In the genomic region with DNA sequence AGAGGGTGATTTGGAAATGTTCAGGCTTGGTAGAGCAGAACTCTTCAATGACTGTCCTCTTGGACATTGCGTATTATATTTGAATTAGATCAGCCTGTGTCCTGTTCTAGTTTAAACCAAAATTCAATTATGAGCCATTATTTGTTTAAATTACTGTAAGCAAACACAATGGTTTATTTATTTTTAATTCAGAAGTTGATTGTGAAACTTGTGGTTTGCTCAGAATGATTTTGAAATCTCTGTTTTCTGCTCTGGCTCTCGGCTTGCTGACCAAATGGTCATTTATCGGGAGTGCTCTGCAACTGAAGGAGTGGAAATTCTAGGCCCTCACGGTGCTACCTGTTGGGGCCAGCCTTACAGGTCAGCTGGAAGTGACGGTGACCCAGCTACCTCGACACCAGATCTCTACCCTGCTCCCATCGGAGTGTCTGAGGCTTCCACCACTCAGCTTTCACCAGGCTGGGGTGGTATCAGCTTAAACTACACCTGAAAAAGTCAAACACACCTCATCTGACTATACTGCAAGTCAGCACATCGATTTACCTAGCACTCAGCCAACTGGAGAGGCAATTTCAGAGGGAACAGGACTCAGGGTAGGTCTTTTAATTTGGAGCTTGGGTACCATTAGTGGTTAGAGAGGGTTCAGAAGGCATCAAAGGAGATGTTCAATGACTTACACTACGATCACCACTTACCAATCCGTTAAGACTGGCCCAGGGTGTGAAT, we compare ENCODE assay signal across 8 cellular contexts. TPM values are rescaled to one million over a fixed set of nuclear protein-coding genes. Genes with fewer than 3 reads are reported as not detected.
DNase-seq lines count a peak whose midpoint lies in the region; ATAC-seq and TF ChIP-seq lines count a peak whose summit lies in the region.

No MANE protein-coding gene starts in this region.

- H3K4me1 ChIP-seq in hepatocyte (ENCODE audit: insufficient read depth) = peaks cover 9% of the 10 kb centered on the region
- H3K4me1 ChIP-seq in skeletal muscle satellite cell (ENCODE audit: control insufficient read depth, insufficient read depth, low read length) = peaks cover 11% of the 10 kb centered on the region

- H4K20me1 ChIP-seq in hepatocyte (ENCODE audit: insufficient read depth, poor library complexity, severe bottlenecking) = no peaks in the 10 kb centered on the region

- H2AFZ ChIP-seq in hepatocyte = peak overlapping the region; percentile 72

- WGBS in hepatocyte (ENCODE audit: low lambda C conversion rate, missing lambda C conversion rate) = 38% methylated on average over 10 of the region's 10 CpGs

- H3K27ac ChIP-seq in hepatocyte = peak overlapping the region; percentile 95

- no peak for TF ChIP-seq CTCF in hepatocyte (IDR thresholded peaks at IDR 0.05; ENCODE audit: poor library complexity)

- H3K4me3 ChIP-seq in hepatocyte (peak overlapping the region; percentile 70), skeletal muscle satellite cell (ENCODE audit: low read length) (peak overlapping the region; percentile 83)

- no peaks in the 10 kb centered on the region for H3K36me3 ChIP-seq in hepatocyte (replicated peaks; ENCODE audit: insufficient read depth, low read depth)
- no peaks in the 10 kb centered on the region for H3K36me3 ChIP-seq in skeletal muscle satellite cell (ENCODE audit: insufficient read depth, low read length)

- H3K4me2 ChIP-seq in hepatocyte (peak overlapping the region; percentile 70), skeletal muscle satellite cell (ENCODE audit: low read length) (peak overlapping the region; percentile 79)

- H3K9ac ChIP-seq in skeletal muscle satellite cell (ENCODE audit: low read depth, low read length) = peak overlapping the region; percentile 80

- H3K27me3 ChIP-seq in hepatocyte (no peaks in the 10 kb centered on the region), skeletal muscle satellite cell (ENCODE audit: control insufficient read depth, insufficient read depth, low read length) (no peaks in the 10 kb centered on the region)

- no peaks in the 10 kb centered on the region for H3K9me3 ChIP-seq in hepatocyte (ENCODE audit: low read depth)
- H3K9me3 ChIP-seq in skeletal muscle satellite cell (replicated peaks; ENCODE audit: low read length) = no peaks in the 10 kb centered on the region

- DNase-seq in DMS153 treated with DMSO at 0.1 percent for 48 hours (lab: John Stamatoyannopoulos, UW; ENCODE audit: unreplicated experiment) (peak; percentile 72), HPDE6-E6E7 (ENCODE audit: extremely low spot score) (peak; percentile 27), hepatocyte (ENCODE audit: low spot score) (peak; percentile 23), A172 (ENCODE audit: low spot score) (no peak), HUDEP-2 (lab: John Stamatoyannopoulos, UW; ENCODE audit: unreplicated experiment in 76 of 76) (no peak)
- DNase-seq in activated T-cell treated with anti-CD3 and anti-CD28 coated beads, Interleukin-2, amount 50 U/mL, for 48 hours = peak; percentile 29 to 39

- H3K79me2 ChIP-seq in hepatocyte = no peaks in the 10 kb centered on the region

- ATAC-seq in GM21529 (IDR thresholded peaks at IDR 0.05; ENCODE audit: unreplicated experiment) = no peak

- no peaks in the 10 kb centered on the region for H3K9me2 ChIP-seq in hepatocyte (replicated peaks; ENCODE audit: insufficient read depth)

RNA-seq across cellular contexts. Expression of a gene that starts 36.8 kb away (rescaled TPM):
- 63.7 and 71.7 TPM in 2 replicates for total RNA-seq in hepatocyte
- 6.7 and 10.8 TPM in 2 replicates for polyA plus RNA-seq in hepatocyte
- 78.9 and 128 TPM in 2 replicates for total RNA-seq in skeletal muscle satellite cell (2012; rRNA removed)
- 93.5 and 114 TPM in 2 replicates for total RNA-seq in A172 (2014; rRNA removed; shearing (Covaris generic))

Comparison
In these comparisons a context has a peak if more than half of its experiments do, and no peak if none do; other contexts are left out.
1. DNase-seq: peak in DMS153 treated with DMSO at 0.1 percent for 48 hours (single experiment), HPDE6-E6E7 (single experiment), activated T-cell treated with anti-CD3 and anti-CD28 coated beads, Interleukin-2, amount 50 U/mL, for 48 hours (2 of 2) and hepatocyte (single experiment); none in A172 (single experiment) and HUDEP-2 (0 of 76).